1 cellular context compared by ENCODE assay signal in the genomic region with DNA sequence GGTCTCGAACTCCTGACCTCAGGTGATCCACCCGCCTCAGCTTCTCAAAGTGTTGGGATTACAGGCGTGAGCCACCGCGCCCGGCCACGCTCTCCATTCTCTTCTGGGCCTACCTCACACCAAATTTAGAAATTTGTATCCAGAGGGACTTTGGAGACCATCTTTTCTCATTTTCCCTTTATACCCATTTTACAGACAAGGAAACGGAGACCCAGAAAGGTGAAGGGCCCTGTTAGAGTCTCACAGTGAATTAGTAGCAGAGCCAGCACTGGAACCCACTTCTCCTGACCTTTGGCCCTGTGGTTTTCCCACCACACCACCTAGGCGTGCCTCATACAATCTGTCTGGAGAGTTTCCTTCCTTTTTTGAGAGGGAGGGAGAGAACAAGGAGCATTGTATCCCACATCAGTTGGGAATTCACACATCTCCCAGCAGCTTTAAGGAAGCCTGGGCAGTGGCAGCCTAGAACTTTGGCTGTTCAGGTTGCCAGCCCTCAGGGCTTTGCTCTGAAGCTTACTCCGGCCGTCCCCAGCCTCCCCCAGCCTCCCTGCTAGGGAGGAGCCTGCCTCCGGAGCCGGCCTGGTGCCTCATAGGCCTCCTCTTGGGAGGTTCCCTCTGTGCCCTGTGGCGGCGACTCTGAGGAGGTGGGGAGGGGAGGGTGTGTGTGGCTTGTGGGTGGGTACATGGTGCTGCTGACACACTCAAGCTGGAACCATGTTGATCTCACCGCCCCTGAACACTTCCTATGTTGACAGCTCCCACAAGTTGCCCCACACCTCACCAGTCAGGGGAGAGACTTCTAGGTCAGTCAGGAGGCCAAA.
TF ChIP-seq lines count a peak whose summit lies in the region.

No MANE protein-coding gene starts in this region.

TF ChIP-seq in HepG2, 621 proteins besides CTCF, POLR2A, EP300 and RAD21 (continued from another document):
- TF ChIP-seq, protein P1, sequence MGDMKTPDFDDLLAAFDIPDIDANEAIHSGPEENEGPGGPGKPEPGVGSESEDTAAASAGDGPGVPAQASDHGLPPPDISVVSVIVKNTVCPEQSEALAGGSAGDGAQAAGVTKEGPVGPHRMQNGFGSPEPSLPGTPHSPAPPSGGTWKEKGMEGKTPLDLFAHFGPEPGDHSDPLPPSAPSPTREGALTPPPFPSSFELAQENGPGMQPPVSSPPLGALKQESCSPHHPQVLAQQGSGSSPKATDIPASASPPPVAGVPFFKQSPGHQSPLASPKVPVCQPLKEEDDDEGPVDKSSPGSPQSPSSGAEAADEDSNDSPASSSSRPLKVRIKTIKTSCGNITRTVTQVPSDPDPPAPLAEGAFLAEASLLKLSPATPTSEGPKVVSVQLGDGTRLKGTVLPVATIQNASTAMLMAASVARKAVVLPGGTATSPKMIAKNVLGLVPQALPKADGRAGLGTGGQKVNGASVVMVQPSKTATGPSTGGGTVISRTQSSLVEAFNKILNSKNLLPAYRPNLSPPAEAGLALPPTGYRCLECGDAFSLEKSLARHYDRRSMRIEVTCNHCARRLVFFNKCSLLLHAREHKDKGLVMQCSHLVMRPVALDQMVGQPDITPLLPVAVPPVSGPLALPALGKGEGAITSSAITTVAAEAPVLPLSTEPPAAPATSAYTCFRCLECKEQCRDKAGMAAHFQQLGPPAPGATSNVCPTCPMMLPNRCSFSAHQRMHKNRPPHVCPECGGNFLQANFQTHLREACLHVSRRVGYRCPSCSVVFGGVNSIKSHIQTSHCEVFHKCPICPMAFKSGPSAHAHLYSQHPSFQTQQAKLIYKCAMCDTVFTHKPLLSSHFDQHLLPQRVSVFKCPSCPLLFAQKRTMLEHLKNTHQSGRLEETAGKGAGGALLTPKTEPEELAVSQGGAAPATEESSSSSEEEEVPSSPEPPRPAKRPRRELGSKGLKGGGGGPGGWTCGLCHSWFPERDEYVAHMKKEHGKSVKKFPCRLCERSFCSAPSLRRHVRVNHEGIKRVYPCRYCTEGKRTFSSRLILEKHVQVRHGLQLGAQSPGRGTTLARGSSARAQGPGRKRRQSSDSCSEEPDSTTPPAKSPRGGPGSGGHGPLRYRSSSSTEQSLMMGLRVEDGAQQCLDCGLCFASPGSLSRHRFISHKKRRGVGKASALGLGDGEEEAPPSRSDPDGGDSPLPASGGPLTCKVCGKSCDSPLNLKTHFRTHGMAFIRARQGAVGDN (CRISPR knock-in tag; IDR thresholded peaks at IDR 0.05) = peak; percentile 27; the same call in 1 of the 2 replicates
- TF ChIP-seq, protein P2, sequence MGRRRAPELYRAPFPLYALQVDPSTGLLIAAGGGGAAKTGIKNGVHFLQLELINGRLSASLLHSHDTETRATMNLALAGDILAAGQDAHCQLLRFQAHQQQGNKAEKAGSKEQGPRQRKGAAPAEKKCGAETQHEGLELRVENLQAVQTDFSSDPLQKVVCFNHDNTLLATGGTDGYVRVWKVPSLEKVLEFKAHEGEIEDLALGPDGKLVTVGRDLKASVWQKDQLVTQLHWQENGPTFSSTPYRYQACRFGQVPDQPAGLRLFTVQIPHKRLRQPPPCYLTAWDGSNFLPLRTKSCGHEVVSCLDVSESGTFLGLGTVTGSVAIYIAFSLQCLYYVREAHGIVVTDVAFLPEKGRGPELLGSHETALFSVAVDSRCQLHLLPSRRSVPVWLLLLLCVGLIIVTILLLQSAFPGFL (CRISPR knock-in tag; IDR thresholded peaks at IDR 0.05) = no peak
- TF ChIP-seq ZMYM3 (CRISPR knock-in tag; IDR thresholded peaks at IDR 0.05) (0 out of 2 replicates have a peak, but pooled peaks have one; percentile 19), BRCA1 (CRISPR knock-in tag; IDR thresholded peaks at IDR 0.05) (no peak)
